In the genomic region with DNA sequence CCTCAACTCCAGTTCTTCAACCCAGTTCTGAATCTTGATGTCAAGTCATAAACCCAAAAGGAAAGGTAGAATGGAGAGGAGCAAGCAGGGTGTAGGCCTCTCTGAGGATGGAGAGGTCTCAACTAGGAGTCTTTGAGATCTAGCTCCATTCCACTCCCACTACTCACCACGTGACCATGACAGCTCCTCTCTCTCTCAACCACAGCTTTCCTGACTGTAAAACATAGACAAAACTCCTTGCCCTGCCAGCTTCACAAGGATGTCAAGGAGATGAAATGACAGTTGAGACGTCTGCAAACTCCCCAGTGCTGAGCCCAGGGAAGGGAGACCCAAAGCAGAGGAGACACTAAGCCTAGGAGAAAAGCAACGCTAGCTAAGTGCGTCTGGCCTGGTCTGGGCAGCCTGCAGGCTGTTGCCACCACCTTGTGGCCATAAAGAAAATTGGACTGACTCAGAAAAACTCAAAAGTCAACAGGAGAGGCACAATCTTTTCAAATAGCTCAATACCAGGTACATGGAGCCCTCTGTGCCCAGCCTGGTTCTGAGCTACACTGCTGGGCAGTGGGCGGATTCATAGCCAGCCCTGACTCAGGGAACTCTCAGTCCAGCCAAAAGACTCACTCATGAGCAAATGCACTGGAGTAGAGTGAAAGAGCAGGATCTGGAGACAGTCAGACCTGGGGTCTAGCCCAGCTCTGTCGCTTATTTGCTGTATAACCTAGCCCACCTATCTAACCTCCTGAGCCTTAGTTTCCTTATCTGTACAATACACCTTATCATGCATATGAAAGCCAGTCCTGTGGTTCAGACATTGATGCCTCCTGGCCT, we compare ENCODE assay signal across 1 cellular context.
A peak's percentile ranks its signal among the peaks of the same experiment; 100 is the strongest.
TF ChIP-seq lines count a peak whose summit lies in the region.

No MANE protein-coding gene starts in this region.

TF ChIP-seq in HepG2, 621 proteins besides CTCF, POLR2A, EP300 and RAD21 (continued from another document and continues in another):
- TF ChIP-seq, protein P1, sequence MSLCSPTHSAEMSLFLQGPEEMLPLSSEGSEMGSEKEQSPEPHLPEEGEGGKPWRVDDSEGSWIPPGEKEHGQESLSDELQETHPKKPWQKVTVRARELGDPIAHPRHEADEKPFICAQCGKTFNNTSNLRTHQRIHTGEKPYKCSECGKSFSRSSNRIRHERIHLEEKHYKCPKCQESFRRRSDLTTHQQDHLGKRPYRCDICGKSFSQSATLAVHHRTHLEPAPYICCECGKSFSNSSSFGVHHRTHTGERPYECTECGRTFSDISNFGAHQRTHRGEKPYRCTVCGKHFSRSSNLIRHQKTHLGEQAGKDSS (CRISPR knock-in tag; IDR thresholded peaks at IDR 0.05; ENCODE audit: borderline replicate concordance, low read depth), result peak; percentile 69; the same call in 1 of the 2 replicates
- TF ChIP-seq ZNF615 (CRISPR knock-in tag; IDR thresholded peaks at IDR 0.05; ENCODE audit: borderline replicate concordance) (no peak), ZNF562 (CRISPR knock-in tag; IDR thresholded peaks at IDR 0.05; ENCODE audit: borderline replicate concordance) (no peak), ZMAT3 (CRISPR knock-in tag; conservative IDR thresholded peaks at IDR 0.05) (no peak), ZFP41 (CRISPR knock-in tag; IDR thresholded peaks at IDR 0.05; ENCODE audit: borderline replicate concordance) (no peak), KLF12 (CRISPR knock-in tag; IDR thresholded peaks at IDR 0.05; ENCODE audit: borderline replicate concordance) (no peak), ZNF605 (CRISPR knock-in tag; IDR thresholded peaks at IDR 0.05) (0 out of 2 replicates have a peak, but pooled peaks have one; percentile 25), BHLHE40 (IDR thresholded peaks at IDR 0.05; ENCODE audit: low read length) (0 out of 2 replicates have a peak, but pooled peaks have one; percentile 29), NFYB (CRISPR knock-in tag; IDR thresholded peaks at IDR 0.05) (no peak), MIXL1 (CRISPR knock-in tag; IDR thresholded peaks at IDR 0.05) (peak; percentile 75; the same call in 1 of the 2 replicates), SRF (IDR thresholded peaks at IDR 0.05; ENCODE audit: low read depth, low read length) (no peak), NFE2L1 (CRISPR knock-in tag; IDR thresholded peaks at IDR 0.05; ENCODE audit: borderline replicate concordance) (no peak), CBX2 (IDR thresholded peaks at IDR 0.05; ENCODE audit: low read depth, low read length) (no peak), CBX2 (CRISPR knock-in tag; IDR thresholded peaks at IDR 0.05; ENCODE audit: low read depth) (no peak), NKX3-1 (CRISPR knock-in tag; IDR thresholded peaks at IDR 0.05) (no peak), JARID2 (CRISPR knock-in tag; IDR thresholded peaks at IDR 0.05; ENCODE audit: insufficient replicate concordance) (no peak), SIN3B (IDR thresholded peaks at IDR 0.05; ENCODE audit: low read length) (no peak), STAG1 (CRISPR knock-in tag; IDR thresholded peaks at IDR 0.05) (peak; percentile 98), ASH2L (IDR thresholded peaks at IDR 0.05; ENCODE audit: insufficient read length, low read depth, low read length) (no peak), GATAD2A (CRISPR knock-in tag; IDR thresholded peaks at IDR 0.05) (peak; percentile 38; the same call in 1 of the 2 replicates), SUZ12 (IDR thresholded peaks at IDR 0.05; ENCODE audit: low read depth, low read length) (no peak), KLF16 (CRISPR knock-in tag; IDR thresholded peaks at IDR 0.05) (no peak), HIVEP1 (CRISPR knock-in tag; IDR thresholded peaks at IDR 0.05) (0 out of 2 replicates have a peak, but pooled peaks have one; percentile 31), ATF1 (CRISPR knock-in tag; IDR thresholded peaks at IDR 0.05) (no peak), ELF3 (CRISPR knock-in tag; IDR thresholded peaks at IDR 0.05) (peak; percentile 64), GTF2F1 (IDR thresholded peaks at IDR 0.05; ENCODE audit: low read length) (no peak), SAFB2 (CRISPR knock-in tag; IDR thresholded peaks at IDR 0.05; ENCODE audit: borderline replicate concordance, low read depth) (no peak), TCF12 (IDR thresholded peaks at IDR 0.05) (no peak), TCF12 (CRISPR knock-in tag; IDR thresholded peaks at IDR 0.05) (no peak), SP4 (CRISPR knock-in tag; IDR thresholded peaks at IDR 0.05) (0 out of 2 replicates have a peak, but pooled peaks have one; percentile 49), REXO4 (CRISPR knock-in tag; IDR thresholded peaks at IDR 0.05; ENCODE audit: borderline replicate concordance) (no peak), FOSL2 (CRISPR knock-in tag; IDR thresholded peaks at IDR 0.05) (peak; percentile 35; the same call in 1 of the 2 replicates), ZNF746 (CRISPR knock-in tag; IDR thresholded peaks at IDR 0.05) (no peak), FOXP1 (IDR thresholded peaks at IDR 0.05) (no peak), FOXP1 (CRISPR knock-in tag; IDR thresholded peaks at IDR 0.05) (no peak)
- TF ChIP-seq, protein P2, sequence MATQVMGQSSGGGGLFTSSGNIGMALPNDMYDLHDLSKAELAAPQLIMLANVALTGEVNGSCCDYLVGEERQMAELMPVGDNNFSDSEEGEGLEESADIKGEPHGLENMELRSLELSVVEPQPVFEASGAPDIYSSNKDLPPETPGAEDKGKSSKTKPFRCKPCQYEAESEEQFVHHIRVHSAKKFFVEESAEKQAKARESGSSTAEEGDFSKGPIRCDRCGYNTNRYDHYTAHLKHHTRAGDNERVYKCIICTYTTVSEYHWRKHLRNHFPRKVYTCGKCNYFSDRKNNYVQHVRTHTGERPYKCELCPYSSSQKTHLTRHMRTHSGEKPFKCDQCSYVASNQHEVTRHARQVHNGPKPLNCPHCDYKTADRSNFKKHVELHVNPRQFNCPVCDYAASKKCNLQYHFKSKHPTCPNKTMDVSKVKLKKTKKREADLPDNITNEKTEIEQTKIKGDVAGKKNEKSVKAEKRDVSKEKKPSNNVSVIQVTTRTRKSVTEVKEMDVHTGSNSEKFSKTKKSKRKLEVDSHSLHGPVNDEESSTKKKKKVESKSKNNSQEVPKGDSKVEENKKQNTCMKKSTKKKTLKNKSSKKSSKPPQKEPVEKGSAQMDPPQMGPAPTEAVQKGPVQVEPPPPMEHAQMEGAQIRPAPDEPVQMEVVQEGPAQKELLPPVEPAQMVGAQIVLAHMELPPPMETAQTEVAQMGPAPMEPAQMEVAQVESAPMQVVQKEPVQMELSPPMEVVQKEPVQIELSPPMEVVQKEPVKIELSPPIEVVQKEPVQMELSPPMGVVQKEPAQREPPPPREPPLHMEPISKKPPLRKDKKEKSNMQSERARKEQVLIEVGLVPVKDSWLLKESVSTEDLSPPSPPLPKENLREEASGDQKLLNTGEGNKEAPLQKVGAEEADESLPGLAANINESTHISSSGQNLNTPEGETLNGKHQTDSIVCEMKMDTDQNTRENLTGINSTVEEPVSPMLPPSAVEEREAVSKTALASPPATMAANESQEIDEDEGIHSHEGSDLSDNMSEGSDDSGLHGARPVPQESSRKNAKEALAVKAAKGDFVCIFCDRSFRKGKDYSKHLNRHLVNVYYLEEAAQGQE (IDR thresholded peaks at IDR 0.05; ENCODE audit: borderline replicate concordance in 1 of 2, low read depth in 1 of 2, low read length in 2 of 2), result no peak
- TF ChIP-seq, protein P3, sequence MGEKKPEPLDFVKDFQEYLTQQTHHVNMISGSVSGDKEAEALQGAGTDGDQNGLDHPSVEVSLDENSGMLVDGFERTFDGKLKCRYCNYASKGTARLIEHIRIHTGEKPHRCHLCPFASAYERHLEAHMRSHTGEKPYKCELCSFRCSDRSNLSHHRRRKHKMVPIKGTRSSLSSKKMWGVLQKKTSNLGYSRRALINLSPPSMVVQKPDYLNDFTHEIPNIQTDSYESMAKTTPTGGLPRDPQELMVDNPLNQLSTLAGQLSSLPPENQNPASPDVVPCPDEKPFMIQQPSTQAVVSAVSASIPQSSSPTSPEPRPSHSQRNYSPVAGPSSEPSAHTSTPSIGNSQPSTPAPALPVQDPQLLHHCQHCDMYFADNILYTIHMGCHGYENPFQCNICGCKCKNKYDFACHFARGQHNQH (CRISPR knock-in tag; IDR thresholded peaks at IDR 0.05), result 0 out of 2 replicates have a peak, but pooled peaks have one; percentile 61
- TF ChIP-seq, protein P4, sequence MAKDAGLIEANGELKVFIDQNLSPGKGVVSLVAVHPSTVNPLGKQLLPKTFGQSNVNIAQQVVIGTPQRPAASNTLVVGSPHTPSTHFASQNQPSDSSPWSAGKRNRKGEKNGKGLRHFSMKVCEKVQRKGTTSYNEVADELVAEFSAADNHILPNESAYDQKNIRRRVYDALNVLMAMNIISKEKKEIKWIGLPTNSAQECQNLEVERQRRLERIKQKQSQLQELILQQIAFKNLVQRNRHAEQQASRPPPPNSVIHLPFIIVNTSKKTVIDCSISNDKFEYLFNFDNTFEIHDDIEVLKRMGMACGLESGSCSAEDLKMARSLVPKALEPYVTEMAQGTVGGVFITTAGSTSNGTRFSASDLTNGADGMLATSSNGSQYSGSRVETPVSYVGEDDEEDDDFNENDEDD (CRISPR knock-in tag; IDR thresholded peaks at IDR 0.05; ENCODE audit: borderline replicate concordance), result no peak
- TF ChIP-seq, protein P5, sequence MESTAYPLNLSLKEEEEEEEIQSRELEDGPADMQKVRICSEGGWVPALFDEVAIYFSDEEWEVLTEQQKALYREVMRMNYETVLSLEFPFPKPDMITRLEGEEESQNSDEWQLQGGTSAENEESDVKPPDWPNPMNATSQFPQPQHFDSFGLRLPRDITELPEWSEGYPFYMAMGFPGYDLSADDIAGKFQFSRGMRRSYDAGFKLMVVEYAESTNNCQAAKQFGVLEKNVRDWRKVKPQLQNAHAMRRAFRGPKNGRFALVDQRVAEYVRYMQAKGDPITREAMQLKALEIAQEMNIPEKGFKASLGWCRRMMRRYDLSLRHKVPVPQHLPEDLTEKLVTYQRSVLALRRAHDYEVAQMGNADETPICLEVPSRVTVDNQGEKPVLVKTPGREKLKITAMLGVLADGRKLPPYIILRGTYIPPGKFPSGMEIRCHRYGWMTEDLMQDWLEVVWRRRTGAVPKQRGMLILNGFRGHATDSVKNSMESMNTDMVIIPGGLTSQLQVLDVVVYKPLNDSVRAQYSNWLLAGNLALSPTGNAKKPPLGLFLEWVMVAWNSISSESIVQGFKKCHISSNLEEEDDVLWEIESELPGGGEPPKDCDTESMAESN (CRISPR knock-in tag; conservative IDR thresholded peaks at IDR 0.05), result 0 out of 2 replicates have a peak, but pooled peaks have one; percentile 15
- TF ChIP-seq, protein P6, sequence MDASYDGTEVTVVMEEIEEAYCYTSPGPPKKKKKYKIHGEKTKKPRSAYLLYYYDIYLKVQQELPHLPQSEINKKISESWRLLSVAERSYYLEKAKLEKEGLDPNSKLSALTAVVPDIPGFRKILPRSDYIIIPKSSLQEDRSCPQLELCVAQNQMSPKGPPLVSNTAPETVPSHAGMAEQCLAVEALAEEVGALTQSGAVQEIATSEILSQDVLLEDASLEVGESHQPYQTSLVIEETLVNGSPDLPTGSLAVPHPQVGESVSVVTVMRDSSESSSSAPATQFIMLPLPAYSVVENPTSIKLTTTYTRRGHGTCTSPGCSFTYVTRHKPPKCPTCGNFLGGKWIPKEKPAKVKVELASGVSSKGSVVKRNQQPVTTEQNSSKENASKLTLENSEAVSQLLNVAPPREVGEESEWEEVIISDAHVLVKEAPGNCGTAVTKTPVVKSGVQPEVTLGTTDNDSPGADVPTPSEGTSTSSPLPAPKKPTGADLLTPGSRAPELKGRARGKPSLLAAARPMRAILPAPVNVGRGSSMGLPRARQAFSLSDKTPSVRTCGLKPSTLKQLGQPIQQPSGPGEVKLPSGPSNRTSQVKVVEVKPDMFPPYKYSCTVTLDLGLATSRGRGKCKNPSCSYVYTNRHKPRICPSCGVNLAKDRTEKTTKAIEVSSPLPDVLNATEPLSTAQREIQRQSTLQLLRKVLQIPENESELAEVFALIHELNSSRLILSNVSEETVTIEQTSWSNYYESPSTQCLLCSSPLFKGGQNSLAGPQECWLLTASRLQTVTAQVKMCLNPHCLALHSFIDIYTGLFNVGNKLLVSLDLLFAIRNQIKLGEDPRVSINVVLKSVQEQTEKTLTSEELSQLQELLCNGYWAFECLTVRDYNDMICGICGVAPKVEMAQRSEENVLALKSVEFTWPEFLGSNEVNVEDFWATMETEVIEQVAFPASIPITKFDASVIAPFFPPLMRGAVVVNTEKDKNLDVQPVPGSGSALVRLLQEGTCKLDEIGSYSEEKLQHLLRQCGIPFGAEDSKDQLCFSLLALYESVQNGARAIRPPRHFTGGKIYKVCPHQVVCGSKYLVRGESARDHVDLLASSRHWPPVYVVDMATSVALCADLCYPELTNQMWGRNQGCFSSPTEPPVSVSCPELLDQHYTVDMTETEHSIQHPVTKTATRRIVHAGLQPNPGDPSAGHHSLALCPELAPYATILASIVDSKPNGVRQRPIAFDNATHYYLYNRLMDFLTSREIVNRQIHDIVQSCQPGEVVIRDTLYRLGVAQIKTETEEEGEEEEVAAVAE (CRISPR knock-in tag; IDR thresholded peaks at IDR 0.05; ENCODE audit: borderline replicate concordance), result no peak
- TF ChIP-seq, protein P7, sequence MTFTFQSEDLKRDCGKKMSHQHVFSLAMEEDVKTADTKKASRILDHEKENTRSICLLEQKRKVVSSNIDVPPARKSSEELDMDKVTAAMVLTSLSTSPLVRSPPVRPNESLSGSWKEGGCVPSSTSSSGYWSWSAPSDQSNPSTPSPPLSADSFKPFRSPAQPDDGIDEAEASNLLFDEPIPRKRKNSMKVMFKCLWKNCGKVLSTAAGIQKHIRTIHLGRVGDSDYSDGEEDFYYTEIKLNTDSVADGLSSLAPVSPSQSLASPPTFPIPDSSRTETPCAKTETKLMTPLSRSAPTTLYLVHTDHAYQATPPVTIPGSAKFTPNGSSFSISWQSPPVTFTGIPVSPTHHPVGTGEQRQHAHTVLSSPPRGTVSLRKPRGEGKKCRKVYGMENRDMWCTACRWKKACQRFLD (CRISPR knock-in tag; IDR thresholded peaks at IDR 0.05; ENCODE audit: borderline replicate concordance), result no peak
- TF ChIP-seq, protein P8, sequence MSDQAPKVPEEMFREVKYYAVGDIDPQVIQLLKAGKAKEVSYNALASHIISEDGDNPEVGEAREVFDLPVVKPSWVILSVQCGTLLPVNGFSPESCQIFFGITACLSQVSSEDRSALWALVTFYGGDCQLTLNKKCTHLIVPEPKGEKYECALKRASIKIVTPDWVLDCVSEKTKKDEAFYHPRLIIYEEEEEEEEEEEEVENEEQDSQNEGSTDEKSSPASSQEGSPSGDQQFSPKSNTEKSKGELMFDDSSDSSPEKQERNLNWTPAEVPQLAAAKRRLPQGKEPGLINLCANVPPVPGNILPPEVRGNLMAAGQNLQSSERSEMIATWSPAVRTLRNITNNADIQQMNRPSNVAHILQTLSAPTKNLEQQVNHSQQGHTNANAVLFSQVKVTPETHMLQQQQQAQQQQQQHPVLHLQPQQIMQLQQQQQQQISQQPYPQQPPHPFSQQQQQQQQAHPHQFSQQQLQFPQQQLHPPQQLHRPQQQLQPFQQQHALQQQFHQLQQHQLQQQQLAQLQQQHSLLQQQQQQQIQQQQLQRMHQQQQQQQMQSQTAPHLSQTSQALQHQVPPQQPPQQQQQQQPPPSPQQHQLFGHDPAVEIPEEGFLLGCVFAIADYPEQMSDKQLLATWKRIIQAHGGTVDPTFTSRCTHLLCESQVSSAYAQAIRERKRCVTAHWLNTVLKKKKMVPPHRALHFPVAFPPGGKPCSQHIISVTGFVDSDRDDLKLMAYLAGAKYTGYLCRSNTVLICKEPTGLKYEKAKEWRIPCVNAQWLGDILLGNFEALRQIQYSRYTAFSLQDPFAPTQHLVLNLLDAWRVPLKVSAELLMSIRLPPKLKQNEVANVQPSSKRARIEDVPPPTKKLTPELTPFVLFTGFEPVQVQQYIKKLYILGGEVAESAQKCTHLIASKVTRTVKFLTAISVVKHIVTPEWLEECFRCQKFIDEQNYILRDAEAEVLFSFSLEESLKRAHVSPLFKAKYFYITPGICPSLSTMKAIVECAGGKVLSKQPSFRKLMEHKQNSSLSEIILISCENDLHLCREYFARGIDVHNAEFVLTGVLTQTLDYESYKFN (CRISPR knock-in tag; conservative IDR thresholded peaks at IDR 0.05), result no peak
